9 cellular contexts compared by ENCODE assay signal in genomic region chr12:124517260-124518050, GRCh38. TPM values are rescaled to one million over a fixed set of nuclear protein-coding genes. Genes with fewer than 3 reads are reported as not detected.
A peak's percentile ranks its signal among the peaks of the same experiment; 100 is the strongest.
DNase-seq lines count a peak whose midpoint lies in the region; ATAC-seq and TF ChIP-seq lines count a peak whose summit lies in the region.
"Had no signal": no experiment of that assay in that cellular context is flagged by ENCODE, and none has a peak within 500 bp of the region (broad histone marks: within the 10 kb centered on the region; RNA-seq: fewer than 3 reads in every experiment).

No MANE protein-coding gene starts in this region.

- H3K27ac Mint-ChIP-seq in osteocyte (ENCODE audit: unreplicated experiment) = peak overlapping the region; percentile 100

- peaks cover 36% of the 10 kb centered on the region for H3K4me1 ChIP-seq in SJCRH30

- H3K27me3 Mint-ChIP-seq in osteocyte (ENCODE audit: unreplicated experiment) = no peaks in the 10 kb centered on the region

- no peak for ATAC-seq in HG03354 (IDR thresholded peaks at IDR 0.05; ENCODE audit: poor library complexity, severe bottlenecking, unreplicated experiment)
- no peak for ATAC-seq in HG02938 (IDR thresholded peaks at IDR 0.05; ENCODE audit: unreplicated experiment)

- TF ChIP-seq CTCF in HFF-Myc (IDR thresholded peaks at IDR 0.05; ENCODE audit: low read depth, low read length, missing control alignments) (no peak), foreskin fibroblast (IDR thresholded peaks at IDR 0.05; ENCODE audit: low read depth, low read length) (no peak), osteocyte (IDR thresholded peaks at IDR 0.05) (peak; percentile 15)

- peak overlapping the region; percentile 86 for H3K4me3 Mint-ChIP-seq in osteocyte (ENCODE audit: unreplicated experiment)

- peak overlapping the region; percentile 58 for H3K4me3 ChIP-seq in HFF-Myc (replicated peaks; ENCODE audit: low read depth, low read length)
- peak overlapping the region; percentile 62 for H3K4me3 ChIP-seq in SJCRH30
- H3K4me3 ChIP-seq in foreskin fibroblast (ENCODE audit: low read depth in 1 of 2, low read length in 2 of 2) = peak overlapping the region; percentile 58 to 61

- peaks cover 4% of the 10 kb centered on the region for H3K36me3 Mint-ChIP-seq in osteocyte (ENCODE audit: unreplicated experiment)

- H3K4me1 Mint-ChIP-seq in osteocyte (ENCODE audit: unreplicated experiment) = peaks cover 76% of the 10 kb centered on the region

- DNase-seq in HFF-Myc (ENCODE audit: extremely low read depth, low read depth) = no peak
- peak; percentile 88 to 91 for DNase-seq in SJCRH30
- peak in 1 of 2 donors; percentile 59 for DNase-seq in foreskin fibroblast
- DNase-seq in osteocyte (ENCODE audit: extremely low spot score, unreplicated experiment) = peak; percentile 94
- DNase-seq in HuH-7.5 (ENCODE audit: low spot score) = no peak
- DNase-seq in NK-92 treated with Interleukin-12 subunit alpha and Interleukin-12 subunit beta, amount 100 ng/mL, for 24 hours (lab: John Stamatoyannopoulos, UW) = no peak

- H3K36me3 ChIP-seq in SJCRH30 = peaks cover 6% of the 10 kb centered on the region; the same call in 1 of the 2 replicates
- H3K36me3 ChIP-seq: neutrophil had no signal

- no peaks in the 10 kb centered on the region for H3K27me3 ChIP-seq in SJCRH30

- H3K27ac ChIP-seq in SJCRH30 = peak overlapping the region; percentile 67
- H3K27ac ChIP-seq: neutrophil had no signal

- H3K9me3 Mint-ChIP-seq in osteocyte (ENCODE audit: unreplicated experiment) = no peaks in the 10 kb centered on the region

- no peaks in the 10 kb centered on the region for H3K9me3 ChIP-seq in SJCRH30 (replicated peaks)
- H3K9me3 ChIP-seq: neutrophil had no signal

RNA-seq across cellular contexts. Expression of gene NCOR2, which starts 50.0 kb away (rescaled TPM):
- total RNA-seq in SJCRH30 (2014; rRNA removed; shearing (Covaris generic)) = 48.5 and 52.2 TPM in 2 replicates
- total RNA-seq in osteocyte = 362 and 381 TPM in 2 replicates

Comparison
In these comparisons a context has a peak if more than half of its experiments do, and no peak if none do; other contexts are left out.
1. DNase-seq: peak in SJCRH30 (2 of 2) and osteocyte (single experiment); none in HFF-Myc (single experiment), HuH-7.5 (single experiment) and NK-92 treated with Interleukin-12 subunit alpha and Interleukin-12 subunit beta, amount 100 ng/mL, for 24 hours (single experiment).
2. Peak in every context shown above with its lines, with median percentiles within 50 percentile points of each other: H3K4me3 ChIP-seq.